8 cellular contexts compared by ENCODE assay signal in genomic region chr2:111100765-111101162, GRCh38. TPM values are rescaled to one million over a fixed set of nuclear protein-coding genes. Genes with fewer than 3 reads are reported as not detected.
DNase-seq lines count a peak whose midpoint lies in the region; ATAC-seq and TF ChIP-seq lines count a peak whose summit lies in the region.

No MANE protein-coding gene starts in this region.

- no peak overlapping the region for H3K4me3 ChIP-seq in breast epithelium
- no peak overlapping the region for H3K4me3 ChIP-seq in tibial nerve

- intact Hi-C loops in MCF 10A (cut with micrococcal nuclease), result no loop called here
- intact Hi-C loops in breast epithelium (cut with DNase I; ENCODE audit: low total_unique reads), result no loop called here

- CTCF ChIA-PET in MCF 10A (lab: Yijun Ruan, JAX), result no interaction called here

- H3K9me3 ChIP-seq in breast epithelium (no peaks in the 10 kb centered on the region), tibial nerve (no peaks in the 10 kb centered on the region)

- H3K27me3 ChIP-seq in breast epithelium, result no peaks in the 10 kb centered on the region
- H3K27me3 ChIP-seq in tibial nerve, result no peaks in the 10 kb centered on the region

- peaks cover 6% of the 10 kb centered on the region for H3K4me1 Mint-ChIP-seq in MCF 10A (ENCODE audit: insufficient read depth, unreplicated experiment)

- TF ChIP-seq CTCF in MCF 10A (IDR thresholded peaks at IDR 0.05; ENCODE audit: unreplicated experiment) (no peak), breast epithelium (IDR thresholded peaks at IDR 0.05) (no peak), tibial nerve (IDR thresholded peaks at IDR 0.05) (no peak)

- H3K27ac ChIP-seq in breast epithelium (no peak overlapping the region), tibial nerve (no peak overlapping the region)

- POLR2A ChIA-PET in MCF 10A (lab: Yijun Ruan, JAX), result no interaction called here

- in situ Hi-C loops in SK-MEL-5 (cut with HindIII; ENCODE audit: low pct_unique_long_range_greater_than_20kb, low sequenced_read_pairs), result no loop called here

- H3K36me3 ChIP-seq in breast epithelium (no peaks in the 10 kb centered on the region), tibial nerve (no peaks in the 10 kb centered on the region)

- BruUV-seq in MCF 10A (replicated peaks; lab: Mats Ljungman, UMichigan), result no TSS peak

- no peak overlapping the region for H3K27ac Mint-ChIP-seq in MCF 10A (ENCODE audit: low read depth, unreplicated experiment)

- TF ChIP-seq POLR2A in breast epithelium (IDR thresholded peaks at IDR 0.05), result no peak
- no peak for TF ChIP-seq POLR2A in tibial nerve (IDR thresholded peaks at IDR 0.05)

- no peaks in the 10 kb centered on the region for H3K9me3 Mint-ChIP-seq in MCF 10A (ENCODE audit: unreplicated experiment)

- TF ChIP-seq EP300 in tibial nerve (IDR thresholded peaks at IDR 0.05), result no peak

- H3K36me3 Mint-ChIP-seq in MCF 10A (ENCODE audit: insufficient read depth, unreplicated experiment), result no peaks in the 10 kb centered on the region

- H3K27me3 Mint-ChIP-seq in MCF 10A (ENCODE audit: insufficient read depth, unreplicated experiment), result peaks cover 3% of the 10 kb centered on the region

- no peak overlapping the region for H3K4me3 Mint-ChIP-seq in MCF 10A (ENCODE audit: unreplicated experiment)

- DNase-seq in MCF 10A (ENCODE audit: unreplicated experiment) (peak; percentile 54), breast epithelium (ENCODE audit: low spot score in 2 of 2) (no peak), SK-MEL-5 (ENCODE audit: low read depth, low spot score) (peak; percentile 87), iPS-NIHi7 (ENCODE audit: extremely low spot score) (no peak), NCI-H187 (lab: John Stamatoyannopoulos, UW) (no peak), tibial nerve (ENCODE audit: low spot score in 2 of 2) (no peak)
- DNase-seq in stimulated activated CD8-positive, alpha-beta memory T cell treated with anti-CD3 and anti-CD28 coated beads, Interleukin-15, amount 100 ng/mL, for 48 hours (ENCODE audit: low read depth in 2 of 2), result peak; percentile 13 to 18

- ATAC-seq in HG02981 (IDR thresholded peaks at IDR 0.05; ENCODE audit: unreplicated experiment), result peak; percentile 88

- H3K4me1 ChIP-seq in breast epithelium (no peaks in the 10 kb centered on the region), tibial nerve (no peaks in the 10 kb centered on the region)

- 80 to 84% methylated on average over 5 of the region's 5 CpGs for WGBS in tibial nerve, 2 donors

RNA-seq across cellular contexts. Expression of gene BCL2L11, which starts 19.9 kb away (rescaled TPM):
- 5.8 and 8.4 TPM in 2 replicates for total RNA-seq in MCF 10A (2022)
- 10 to 100 TPM; 42.6 to 67.3 (median 46.1) TPM for total RNA-seq in breast epithelium
- total RNA-seq in SK-MEL-5 (2014; rRNA removed; shearing (Covaris generic)), result 5.2 and 5.4 TPM in 2 replicates
- 7.6 and 9.7 TPM in 2 replicates for polyA plus RNA-seq in SK-MEL-5 (2015; cell fraction: cytosol; rRNA removed)
- 9.1 and 10.7 TPM in 2 replicates for polyA plus RNA-seq in SK-MEL-5 (2015; cell fraction: nucleus; rRNA removed)
- total RNA-seq in tibial nerve, result 10 to 100 TPM in 3 of 4 donors, 1 to 10 TPM in 1; 8.7 to 36.5 (median 25.8) TPM

Comparison
In these comparisons a context has a peak if more than half of its experiments do, and no peak if none do; other contexts are left out.
1. DNase-seq: peak in MCF 10A (single experiment), SK-MEL-5 (single experiment) and stimulated activated CD8-positive, alpha-beta memory T cell treated with anti-CD3 and anti-CD28 coated beads, Interleukin-15, amount 100 ng/mL, for 48 hours (2 of 2); none in breast epithelium (0 of 2), iPS-NIHi7 (single experiment), NCI-H187 (0 of 2) and tibial nerve (0 of 2).